Comparison of ENCODE assay signal across 8 cellular contexts in the genomic region with DNA sequence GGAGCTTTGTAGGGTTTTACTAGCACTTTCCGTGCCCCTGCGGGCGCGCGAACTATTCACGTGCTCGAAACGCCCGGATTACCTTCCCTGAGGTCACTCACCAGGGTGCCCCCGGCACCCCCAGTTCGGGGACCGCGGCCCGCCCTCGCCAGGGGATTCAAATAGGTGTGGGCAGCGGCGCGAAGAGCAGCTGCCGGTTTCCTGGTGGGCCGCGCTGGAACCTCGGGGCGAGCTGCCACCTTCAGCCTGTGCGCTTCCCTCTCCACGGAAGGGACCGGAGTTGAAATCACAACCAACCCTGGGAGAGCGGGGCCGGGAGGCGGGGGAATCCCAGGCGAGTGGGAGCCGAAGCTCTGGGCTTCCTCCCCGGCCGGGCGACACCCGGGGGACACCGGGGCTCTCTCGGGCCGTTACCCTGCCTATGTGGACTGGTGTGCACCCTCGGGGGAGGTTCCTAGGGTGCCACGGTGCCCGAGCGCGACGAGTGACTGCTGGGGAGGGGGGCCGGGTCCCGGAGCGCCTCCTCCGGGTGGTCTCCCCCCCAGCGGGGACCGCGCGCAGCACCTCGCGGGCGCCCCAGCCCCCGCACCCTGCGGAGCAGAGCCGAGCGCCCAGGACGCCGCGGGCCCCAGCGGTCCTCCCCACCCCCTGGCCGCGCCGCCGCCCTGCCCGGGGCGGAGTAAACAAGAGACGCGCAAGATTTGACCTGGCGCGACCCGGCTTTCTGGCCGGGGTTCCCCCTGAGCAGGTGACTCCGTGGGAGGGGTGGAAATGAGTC. TPM values are rescaled to one million over a fixed set of nuclear protein-coding genes. Genes with fewer than 3 reads are reported as not detected.
DNase-seq lines count a peak whose midpoint lies in the region; ATAC-seq lines count a peak whose summit lies in the region.

No MANE protein-coding gene starts in this region.

- peak; percentile 57 for ATAC-seq in GM21786 (IDR thresholded peaks at IDR 0.05; ENCODE audit: unreplicated experiment)

- no peaks in the 10 kb centered on the region for H3K36me3 ChIP-seq in KOPT-K1 (ENCODE audit: insufficient read depth, low read length)

- in situ Hi-C loops in G401 (cut with HindIII; ENCODE audit: low sequenced_read_pairs): no loop called here

- no peaks in the 10 kb centered on the region for H3K9me3 ChIP-seq in KOPT-K1 (ENCODE audit: insufficient read depth, low read length, poor library complexity, severe bottlenecking)

- peak; percentile 75 for DNase-seq in G401 (ENCODE audit: low spot score)
- peak; percentile 68 for DNase-seq in activated CD4-positive, alpha-beta T cell treated with anti-CD3 and anti-CD28 coated beads for 1 hour
- DNase-seq in cerebellar cortex (ENCODE audit: low spot score): peak; percentile 73
- peak; percentile 94 for DNase-seq in kidney tubule cell (ENCODE audit: low spot score)
- peak; percentile 81 for DNase-seq in stimulated activated CD4-positive, alpha-beta T cell treated with anti-CD3 and anti-CD28 coated beads, Interleukin-1b, Interleukin-23, amount 100 ng/mL, for 48 hours
- no peak for DNase-seq in NCI-H1694 (lab: John Stamatoyannopoulos, UW)

- H3K27ac ChIP-seq in KOPT-K1 (ENCODE audit: low read depth, low read length, poor library complexity, severe bottlenecking): peak overlapping the region; percentile 100

RNA-seq across cellular contexts. Expression of a gene that starts 2.1 kb away (rescaled TPM):
- 0.80 and 1.8 TPM in 2 replicates for total RNA-seq in G401 (2014; rRNA removed; shearing (Covaris generic))
